In genomic region chr22:27107824-27108223, GRCh38 we compare ENCODE assay signal across 1 cellular context.
TF ChIP-seq lines count a peak whose summit lies in the region.

No MANE protein-coding gene starts in this region.

TF ChIP-seq in HepG2, 621 proteins besides CTCF, POLR2A, EP300 and RAD21 (continued from another document):
- no peak for TF ChIP-seq ZNF724P (CRISPR knock-in tag; IDR thresholded peaks at IDR 0.05; ENCODE audit: borderline replicate concordance)
- TF ChIP-seq ARHGAP35 (CRISPR knock-in tag; IDR thresholded peaks at IDR 0.05; ENCODE audit: borderline replicate concordance), result no peak
- no peak for TF ChIP-seq KAT2B (IDR thresholded peaks at IDR 0.05; ENCODE audit: borderline replicate concordance, low read depth, low read length)
- no peak for TF ChIP-seq ZNF251 (CRISPR knock-in tag; IDR thresholded peaks at IDR 0.05)
- no peak for TF ChIP-seq ZNF225 (CRISPR knock-in tag; IDR thresholded peaks at IDR 0.05)
- TF ChIP-seq ZNF691 (CRISPR knock-in tag; IDR thresholded peaks at IDR 0.05; ENCODE audit: borderline replicate concordance, low read depth), result no peak
- TF ChIP-seq ZNF501 (CRISPR knock-in tag; IDR thresholded peaks at IDR 0.05), result no peak
- no peak for TF ChIP-seq ZNF10 (CRISPR knock-in tag; IDR thresholded peaks at IDR 0.05; ENCODE audit: borderline replicate concordance, low read depth)
